13 cellular contexts compared by ENCODE assay signal in the genomic region with DNA sequence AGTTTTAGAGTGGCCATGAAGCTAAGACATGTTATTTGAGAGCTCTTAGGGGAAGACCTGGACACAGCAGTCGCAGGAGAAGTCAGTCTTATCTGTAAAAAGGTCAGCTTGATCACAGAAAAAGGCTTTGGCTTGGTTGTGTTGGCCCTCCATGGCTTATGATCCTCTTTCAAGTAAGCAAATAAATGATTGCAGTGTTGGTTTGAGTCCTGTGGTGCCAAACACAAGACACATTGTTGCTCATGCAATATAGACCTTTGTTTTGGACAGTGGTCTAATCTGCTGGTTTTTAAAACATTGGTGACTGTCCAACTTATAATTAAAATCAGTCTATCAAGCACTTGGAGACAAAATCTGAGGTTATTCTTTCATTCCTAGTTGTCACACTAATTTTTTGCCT.
"Had no signal": no experiment of that assay in that cellular context is flagged by ENCODE, and none has a peak within 500 bp of the region (broad histone marks: within the 10 kb centered on the region; RNA-seq: fewer than 3 reads in every experiment).

No MANE protein-coding gene starts in this region.

- H3K4me1 Mint-ChIP-seq: nephron had no signal

- DNase-seq: activated CD4-positive, alpha-beta T cell treated with anti-CD3 and anti-CD28 coated beads for 4 hours; activated gamma-delta T cell treated with Interleukin-2 at 50 U/mL for 16 hours; activated T-cell treated with anti-CD3 and anti-CD28 coated beads, Interleukin-2, amount 50 U/mL, for 48 hours; colonic mucosa; effector CD4-positive, alpha-beta T cell; heart left ventricle; islet precursor cell; left lung; stimulated activated CD4-positive, alpha-beta T cell treated with anti-CD3 and anti-CD28 coated beads, Interleukin-4, amount 100 ng/mL, for 4 hours; T-helper 9 cell; thyroid gland had no signal

- H3K36me3 ChIP-seq: colonic mucosa, heart left ventricle, left lung, thyroid gland, vagina had no signal

- H3K4me3 ChIP-seq: colonic mucosa, heart left ventricle, left lung, thyroid gland, vagina had no signal

- H3K9me3 ChIP-seq: colonic mucosa, heart left ventricle, left lung, thyroid gland, vagina had no signal

- H3K27ac ChIP-seq: colonic mucosa, thyroid gland, vagina had no signal

- H3K4me3 Mint-ChIP-seq: nephron had no signal

- H3K4me1 ChIP-seq: colonic mucosa, thyroid gland, vagina had no signal

- H3K27ac Mint-ChIP-seq: nephron had no signal

- H3K27me3 ChIP-seq: colonic mucosa, heart left ventricle, left lung, thyroid gland, vagina had no signal
